8 cellular contexts compared by ENCODE assay signal in the genomic region with DNA sequence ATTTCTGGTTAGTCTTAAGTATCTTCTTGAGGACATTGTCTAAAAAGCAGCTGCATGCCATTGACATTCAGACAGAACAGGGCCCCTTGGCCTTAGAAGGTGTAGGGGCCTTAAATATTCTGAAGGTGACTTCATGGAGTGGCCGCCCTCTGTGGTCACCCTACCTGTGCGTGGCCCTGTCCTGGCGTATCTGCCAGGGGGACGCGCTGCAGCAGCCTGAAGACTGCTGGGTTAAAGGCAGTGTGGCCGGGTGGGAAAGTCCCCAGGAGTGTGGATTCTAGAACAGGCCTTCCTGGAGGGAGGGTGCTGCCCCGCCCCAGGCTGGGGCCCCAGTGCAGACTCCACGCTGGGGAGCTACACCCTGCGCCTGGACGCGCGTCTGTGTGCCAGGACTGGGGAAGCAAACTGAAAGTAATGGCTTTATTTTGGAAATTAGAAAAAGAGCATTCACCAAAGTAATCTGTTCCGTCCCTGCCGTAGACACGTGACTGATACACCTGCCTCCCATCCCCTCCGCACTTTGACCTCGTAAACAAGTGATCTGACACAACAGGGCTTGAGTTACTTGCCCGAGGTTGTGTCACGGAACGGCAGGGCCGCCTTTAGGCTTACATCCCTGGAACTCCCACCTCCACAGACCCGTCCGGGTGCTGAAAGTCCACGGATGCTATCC. TPM values are rescaled to one million over a fixed set of nuclear protein-coding genes. Genes with fewer than 3 reads are reported as not detected.
DNase-seq lines count a peak whose midpoint lies in the region; ATAC-seq, FAIRE-seq and TF ChIP-seq lines count a peak whose summit lies in the region.

No MANE protein-coding gene starts in this region.

- H2AFZ ChIP-seq in PC-9 = no peak overlapping the region
- no peak overlapping the region for H2AFZ ChIP-seq in astrocyte (ENCODE audit: low read depth, low read length)

- no peaks in the 10 kb centered on the region for H3K4me1 Mint-ChIP-seq in astrocyte (ENCODE audit: low read depth, unreplicated experiment)

- TF ChIP-seq CTCF in PC-9 (conservative IDR thresholded peaks at IDR 0.05) (no peak), astrocyte (IDR thresholded peaks at IDR 0.05; ENCODE audit: insufficient read depth, low read depth, low read length) (no peak)

- DNase-seq in PC-9 (no peak), astrocyte (ENCODE audit: low read depth) (no peak), left colon (peak; percentile 80 to 86), COLO829 (ENCODE audit: low spot score) (no peak), NOMO-1 treated with DMSO at 0.1 percent for 48 hours (lab: John Stamatoyannopoulos, UW; ENCODE audit: unreplicated experiment) (no peak), amniotic stem cell (lab: John Stamatoyannopoulos, UW) (no peak)
- peak; percentile 20 for DNase-seq in stimulated activated CD8-positive, alpha-beta memory T cell treated with anti-CD3 and anti-CD28 coated beads, Interleukin-12 subunit alpha, Interleukin-12 subunit beta, amount 100 ng/mL, for 4 hours (ENCODE audit: low read depth)

- peaks cover 6% of the 10 kb centered on the region for H3K36me3 Mint-ChIP-seq in astrocyte (ENCODE audit: low read depth, unreplicated experiment)

- H3K9me2 ChIP-seq in PC-9 (ENCODE audit: insufficient read depth) = no peaks in the 10 kb centered on the region

- H3K9me3 ChIP-seq in PC-9 (ENCODE audit: insufficient read depth, low read depth) (no peaks in the 10 kb centered on the region), astrocyte (ENCODE audit: insufficient read depth, low read depth, low read length) (no peaks in the 10 kb centered on the region)

- ATAC-seq in left colon = peak; percentile 78

- H3K4me1 ChIP-seq in PC-9 (replicated peaks; ENCODE audit: insufficient read depth) (0 out of 2 replicates have a peak, but pooled peaks cover 21% of the 10 kb centered on the region), astrocyte (ENCODE audit: insufficient read depth, low read length) (peaks cover 7% of the 10 kb centered on the region)

- H3K27ac Mint-ChIP-seq in astrocyte (ENCODE audit: unreplicated experiment) = no peak overlapping the region

- H3K79me2 ChIP-seq in PC-9 (ENCODE audit: low read depth) = peaks cover 18% of the 10 kb centered on the region
- H3K79me2 ChIP-seq in astrocyte (ENCODE audit: insufficient read depth, low read length) = peaks cover 51% of the 10 kb centered on the region

- H3K27ac ChIP-seq in PC-9 = no peak overlapping the region
- no peak overlapping the region for H3K27ac ChIP-seq in astrocyte (ENCODE audit: low read depth, low read length)

- peak overlapping the region; percentile 79 for H3K4me3 Mint-ChIP-seq in astrocyte (ENCODE audit: unreplicated experiment)

- no peaks in the 10 kb centered on the region for H3K9me3 Mint-ChIP-seq in astrocyte (ENCODE audit: unreplicated experiment)

- TF ChIP-seq POLR2A in GM18526 (IDR thresholded peaks at IDR 0.05; ENCODE audit: extremely low read depth, insufficient read length) = peak; percentile 65

- POLR2A ChIA-PET in PC-9 (lab: Charles Lee; ENCODE audit: unreplicated experiment) = interaction anchor here (0.6 to 0.7 kb wide), 3 partner anchors 13 to 578 kb away, joined by 9 to 33 read pairs (median 13); no protein-coding TSS in a partner anchor

- H3K27me3 ChIP-seq in PC-9 (ENCODE audit: insufficient read depth, low read depth) = no peaks in the 10 kb centered on the region
- no peaks in the 10 kb centered on the region for H3K27me3 ChIP-seq in astrocyte (ENCODE audit: insufficient read depth, low read length)

- H3K4me2 ChIP-seq in PC-9 = peak overlapping the region; percentile 82
- peak overlapping the region; percentile 88 for H3K4me2 ChIP-seq in astrocyte (ENCODE audit: low read length)

- peaks cover 4% of the 10 kb centered on the region for H3K27me3 Mint-ChIP-seq in astrocyte (ENCODE audit: low read depth, unreplicated experiment)

- H3K9ac ChIP-seq in astrocyte (ENCODE audit: low read length) = peak overlapping the region; percentile 81

- H3F3A ChIP-seq in PC-9 (ENCODE audit: insufficient read depth, low read depth) = peaks cover 19% of the 10 kb centered on the region; the same call in 1 of the 2 replicates

- H3K36me3 ChIP-seq in PC-9 (ENCODE audit: low read depth) (no peaks in the 10 kb centered on the region), astrocyte (ENCODE audit: insufficient read depth, low read length) (no peaks in the 10 kb centered on the region)

- CTCF ChIA-PET in PC-9 (lab: Charles Lee) = interaction anchor here (0.7 kb wide), 1 partner anchor 42 kb away, joined by 9 read pairs; no protein-coding TSS in a partner anchor

- intact Hi-C loops in PC-9 (cut with micrococcal nuclease; ENCODE audit: unreplicated experiment) = no loop called here
- intact Hi-C loops in left colon (cut with DNase I, micrococcal nuclease) = no loop called here

- no TSS peak for BruUV-seq in PC-9 (replicated peaks; lab: Mats Ljungman, UMichigan)

- H3K4me3 ChIP-seq in PC-9 (peak overlapping the region; percentile 62), astrocyte (ENCODE audit: insufficient read depth, low read depth, low read length) (peak overlapping the region; percentile 63)

- no peak for FAIRE-seq in astrocyte (lab: Jason Lieb, UNC)

- H4K20me1 ChIP-seq in PC-9 (ENCODE audit: insufficient read depth) (no peaks in the 10 kb centered on the region), astrocyte (ENCODE audit: insufficient read depth, low read length) (peaks cover 52% of the 10 kb centered on the region)

RNA-seq across cellular contexts. Expression of gene AGPAT3, which starts 1.8 kb away (rescaled TPM):
- total RNA-seq in PC-9 (2021) (39.0 and 41.2 TPM in 2 replicates), astrocyte (34.7 and 35.6 TPM in 2 replicates), left colon (100 to 1,000 TPM in 1 of 2 donors, 10 to 100 TPM in 1; 97.5 to 105 TPM)

Comparison
In these comparisons a context has a peak if more than half of its experiments do, and no peak if none do; other contexts are left out.
1. DNase-seq: peak in left colon (2 of 2) and stimulated activated CD8-positive, alpha-beta memory T cell treated with anti-CD3 and anti-CD28 coated beads, Interleukin-12 subunit alpha, Interleukin-12 subunit beta, amount 100 ng/mL, for 4 hours (single experiment); none in PC-9 (0 of 2), astrocyte (single experiment), COLO829 (single experiment), NOMO-1 treated with DMSO at 0.1 percent for 48 hours (single experiment) and amniotic stem cell (single experiment).